Comparison of ENCODE assay signal across 11 cellular contexts in genomic region chr1:119000371-119001180, GRCh38. TPM values are rescaled to one million over a fixed set of nuclear protein-coding genes. Genes with fewer than 3 reads are reported as not detected.
DNase-seq lines count a peak whose midpoint lies in the region; ATAC-seq and TF ChIP-seq lines count a peak whose summit lies in the region.
"Had no signal": no experiment of that assay in that cellular context is flagged by ENCODE, and none has a peak within 500 bp of the region (broad histone marks: within the 10 kb centered on the region; RNA-seq: fewer than 3 reads in every experiment).

No MANE protein-coding gene starts in this region.

- H3K9me3 Mint-ChIP-seq in chondrocyte (ENCODE audit: low read depth) = no peaks in the 10 kb centered on the region
- peaks cover 3 to 4% of the 10 kb centered on the region in 2 donors for H3K9me3 Mint-ChIP-seq in stimulated activated naive B cell treated with anti-CD40 and anti-IgM and Interleukin-4, amounts not matched to agents 10 μg/mL and 1 μg/mL and 100 μg/mL, for 72 hours

- H3K27me3 Mint-ChIP-seq in chondrocyte (ENCODE audit: low read depth) = peaks cover 22% of the 10 kb centered on the region
- peaks cover 86 to 92% of the 10 kb centered on the region in 2 donors for H3K27me3 Mint-ChIP-seq in stimulated activated naive B cell treated with anti-CD40 and anti-IgM and Interleukin-4, amounts not matched to agents 10 μg/mL and 1 μg/mL and 100 μg/mL, for 72 hours

- peaks cover 55% of the 10 kb centered on the region for H3K4me1 Mint-ChIP-seq in chondrocyte (ENCODE audit: low read depth)
- peaks cover 6 to 17% of the 10 kb centered on the region in 2 donors for H3K4me1 Mint-ChIP-seq in stimulated activated naive B cell treated with anti-CD40 and anti-IgM and Interleukin-4, amounts not matched to agents 10 μg/mL and 1 μg/mL and 100 μg/mL, for 72 hours

- H3K27ac Mint-ChIP-seq in chondrocyte (ENCODE audit: unreplicated experiment) = no peak overlapping the region
- peak overlapping the region; percentile 62 for H3K27ac Mint-ChIP-seq in stimulated activated naive B cell treated with anti-CD40 and anti-IgM and Interleukin-4, amounts not matched to agents 10 μg/mL and 1 μg/mL and 100 μg/mL, for 72 hours

- no peak for TF ChIP-seq CTCF in chondrocyte (IDR thresholded peaks at IDR 0.05)

- DNase-seq in DMS53 (lab: John Stamatoyannopoulos, UW) = peak; percentile 24
- DNase-seq in DMS53 treated with DMSO at 0.1 percent for 48 hours (lab: John Stamatoyannopoulos, UW; ENCODE audit: unreplicated experiment) = no peak
- DNase-seq in chondrocyte (ENCODE audit: low spot score) = no peak
- peak; percentile 58 for DNase-seq in islet precursor cell
- no peak for DNase-seq in stimulated activated naive B cell treated with anti-CD40 and anti-IgM and Interleukin-4, amounts not matched to agents 10 μg/mL and 1 μg/mL and 100 μg/mL, for 72 hours
- no peak for DNase-seq in Kasumi-1 (lab: John Stamatoyannopoulos, UW)
- no peak for DNase-seq in NCI-H1105 (lab: John Stamatoyannopoulos, UW)
- no peak for DNase-seq in A172 (ENCODE audit: low spot score)
- DNase-seq: dermis blood vessel endothelial cell, NCI-H1694 treated with DMSO at 0.1 percent for 48 hours, SHP77 treated with DMSO at 0.1 percent for 48 hours had no signal

- peak overlapping the region; percentile 41 for H3K4me3 Mint-ChIP-seq in chondrocyte (ENCODE audit: unreplicated experiment)
- peak overlapping the region in 1 of 2 donors; percentile 29 for H3K4me3 Mint-ChIP-seq in stimulated activated naive B cell treated with anti-CD40 and anti-IgM and Interleukin-4, amounts not matched to agents 10 μg/mL and 1 μg/mL and 100 μg/mL, for 72 hours

- no peak for ATAC-seq in stimulated activated naive B cell treated with anti-CD40 and anti-IgM and Interleukin-4, amounts not matched to agents 10 μg/mL and 1 μg/mL and 100 μg/mL, for 72 hours (replicated peaks)

- peaks cover 2% of the 10 kb centered on the region for H3K36me3 Mint-ChIP-seq in chondrocyte (ENCODE audit: low read depth)
- H3K36me3 Mint-ChIP-seq in stimulated activated naive B cell treated with anti-CD40 and anti-IgM and Interleukin-4, amounts not matched to agents 10 μg/mL and 1 μg/mL and 100 μg/mL, for 72 hours = peaks cover 0 to 6% of the 10 kb centered on the region in 2 donors

RNA-seq across cellular contexts. Expression of gene TBX15, which starts 12.4 kb away (rescaled TPM):
- total RNA-seq in chondrocyte = 4.9 to 41.0 TPM (median 37.9 TPM) in 3 replicates
- not detected in 2 replicates for total RNA-seq in A172 (2014; rRNA removed; shearing (Covaris generic))
- total RNA-seq: dermis blood vessel endothelial cell had no signal

Comparison
In these comparisons a context has a peak if more than half of its experiments do, and no peak if none do; other contexts are left out.
1. DNase-seq: peak in DMS53 (single experiment) and islet precursor cell (single experiment); none in DMS53 treated with DMSO at 0.1 percent for 48 hours (single experiment), chondrocyte (single experiment), stimulated activated naive B cell treated with anti-CD40 and anti-IgM and Interleukin-4, amounts not matched to agents 10 μg/mL and 1 μg/mL and 100 μg/mL, for 72 hours (single experiment), Kasumi-1 (0 of 2), NCI-H1105 (single experiment) and A172 (single experiment).